Comparison of ENCODE assay signal across 9 cellular contexts in the genomic region with DNA sequence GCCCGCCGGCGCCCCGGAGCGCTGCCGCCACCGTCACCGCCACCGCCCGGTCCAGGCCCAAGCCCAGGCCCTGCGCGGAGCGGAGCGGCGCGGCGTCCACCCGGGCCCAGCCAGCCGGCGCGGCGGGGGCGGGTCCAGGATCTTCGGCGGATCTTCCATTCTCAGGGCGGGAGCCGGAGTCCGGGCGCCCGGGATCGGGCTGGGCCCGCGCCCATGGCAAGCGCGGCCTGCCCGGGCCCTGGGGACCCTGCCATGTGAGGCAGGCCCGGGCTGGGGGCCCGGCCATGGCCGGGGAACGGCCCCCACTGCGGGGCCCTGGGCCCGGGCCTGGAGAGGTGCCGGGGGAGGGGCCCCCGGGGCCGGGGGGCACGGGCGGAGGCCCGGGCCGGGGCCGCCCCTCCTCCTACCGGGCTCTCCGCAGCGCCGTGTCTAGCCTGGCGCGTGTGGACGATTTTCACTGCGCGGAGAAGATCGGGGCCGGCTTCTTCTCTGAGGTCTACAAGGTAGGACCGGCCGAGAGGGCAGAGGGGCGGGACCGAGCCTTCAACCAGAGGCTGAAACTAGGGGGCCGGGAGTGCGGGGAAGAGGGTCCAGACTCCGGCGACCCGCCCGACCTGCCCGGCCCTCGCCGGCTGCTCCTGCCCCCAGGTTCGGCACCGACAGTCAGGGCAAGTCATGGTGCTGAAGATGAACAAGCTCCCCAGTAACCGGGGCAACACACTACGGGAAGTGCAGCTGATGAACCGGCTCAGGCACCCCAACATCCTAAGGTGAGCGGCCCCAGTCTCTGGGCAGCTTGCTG. TPM values are rescaled to one million over a fixed set of nuclear protein-coding genes. Genes with fewer than 3 reads are reported as not detected.
A peak's percentile ranks its signal among the peaks of the same experiment; 100 is the strongest.
DNase-seq lines count a peak whose midpoint lies in the region; ATAC-seq and TF ChIP-seq lines count a peak whose summit lies in the region.
"Had no signal": no experiment of that assay in that cellular context is flagged by ENCODE, and none has a peak within 500 bp of the region (broad histone marks: within the 10 kb centered on the region; RNA-seq: fewer than 3 reads in every experiment).

No MANE protein-coding gene starts in this region.

- H3K4me3 ChIP-seq in AG10803 (ENCODE audit: low read length) (peak overlapping the region; percentile 69), lower lobe of right lung (peak overlapping the region; percentile 83)

- intact Hi-C loops in dendritic cell treated with granulocyte-macrophage colony-stimulating factor and Interleukin-4, amounts not matched to agents 40 ng/mL and 50 ng/mL, for 4 days (cut with micrococcal nuclease), result loop anchor here (2.0 kb wide), 1 partner anchor 53 kb away; the partner anchor contains the start of genes CCDC107 and RMRP
- intact Hi-C loops in lower lobe of right lung (cut with DNase I), result no loop called here

- H3K36me3 Mint-ChIP-seq in T-cell, result peaks cover 13% of the 10 kb centered on the region
- H3K36me3 Mint-ChIP-seq in dendritic cell treated with granulocyte-macrophage colony-stimulating factor and Interleukin-4, amounts not matched to agents 40 ng/mL and 50 ng/mL, for 4 days (ENCODE audit: low read depth), result peaks cover 47% of the 10 kb centered on the region

- peaks cover 29% of the 10 kb centered on the region for H3K4me1 ChIP-seq in lower lobe of right lung

- CTCF ChIA-PET in T-cell (lab: Charles Lee), result interaction anchor here (0.9 to 1.3 kb wide), 3 partner anchors 8 to 12 kb away, joined by 3 to 4 read pairs (median 3); no protein-coding TSS in a partner anchor

- no peaks in the 10 kb centered on the region for H3K9me3 Mint-ChIP-seq in T-cell
- no peaks in the 10 kb centered on the region for H3K9me3 Mint-ChIP-seq in dendritic cell treated with granulocyte-macrophage colony-stimulating factor and Interleukin-4, amounts not matched to agents 40 ng/mL and 50 ng/mL, for 4 days

- peak overlapping the region; percentile 39 to 48 for H3K27ac Mint-ChIP-seq in T-cell
- H3K27ac Mint-ChIP-seq in dendritic cell treated with granulocyte-macrophage colony-stimulating factor and Interleukin-4, amounts not matched to agents 40 ng/mL and 50 ng/mL, for 4 days, result peak overlapping the region; percentile 28

- POLR2A ChIA-PET in T-cell (lab: Charles Lee), result no interaction called here

- peak overlapping the region; percentile 75 for H3K27ac ChIP-seq in lower lobe of right lung
- H3K27ac ChIP-seq in substantia nigra (ENCODE audit: low read depth, low read length, poor library complexity, severe bottlenecking), result peak overlapping the region; percentile 63

- no peaks in the 10 kb centered on the region for H3K27me3 ChIP-seq in lower lobe of right lung (ENCODE audit: low read depth)

- ATAC-seq in GM18907 (IDR thresholded peaks at IDR 0.05; ENCODE audit: unreplicated experiment), result peak; percentile 12
- ATAC-seq in HG03066 (IDR thresholded peaks at IDR 0.05; ENCODE audit: low read depth, unreplicated experiment), result peak; percentile 3
- peak; percentile 0 to 5 (median 4) for ATAC-seq in T-cell (replicated peaks in 1 of 4)
- ATAC-seq in lower lobe of right lung, result no peak

- no peaks in the 10 kb centered on the region for H3K27me3 Mint-ChIP-seq in T-cell
- no peaks in the 10 kb centered on the region for H3K27me3 Mint-ChIP-seq in dendritic cell treated with granulocyte-macrophage colony-stimulating factor and Interleukin-4, amounts not matched to agents 40 ng/mL and 50 ng/mL, for 4 days

- peak overlapping the region; percentile 73 to 80 (median 75) for H3K4me3 Mint-ChIP-seq in T-cell
- peak overlapping the region; percentile 78 for H3K4me3 Mint-ChIP-seq in dendritic cell treated with granulocyte-macrophage colony-stimulating factor and Interleukin-4, amounts not matched to agents 40 ng/mL and 50 ng/mL, for 4 days

- H3K4me1 Mint-ChIP-seq in T-cell, result peaks cover 38 to 39% (median 38%) of the 10 kb centered on the region in 3 donors
- peaks cover 42% of the 10 kb centered on the region for H3K4me1 Mint-ChIP-seq in dendritic cell treated with granulocyte-macrophage colony-stimulating factor and Interleukin-4, amounts not matched to agents 40 ng/mL and 50 ng/mL, for 4 days (ENCODE audit: low read depth)

- TF ChIP-seq CTCF in AG10803 (conservative IDR thresholded peaks at IDR 0.05; ENCODE audit: low read length), result no peak
- TF ChIP-seq CTCF in lower lobe of right lung (IDR thresholded peaks at IDR 0.05), result no peak

- H3K36me3 ChIP-seq in lower lobe of right lung, result peaks cover 32% of the 10 kb centered on the region

- DNase-seq in AG10803 (ENCODE audit: low read depth), result no peak
- peak in 29 of 34 experiments; percentile 12 to 47 (median 31) for DNase-seq in T-cell
- DNase-seq in lower lobe of right lung, result no peak
- peak in 8 of 49 donors; percentile 20 to 86 (median 52) for DNase-seq in substantia nigra (lab: John Stamatoyannopoulos, UW)
- DNase-seq in medulla oblongata (ENCODE audit: extremely low spot score), result no peak

- H3K9me3 ChIP-seq in lower lobe of right lung, result no peaks in the 10 kb centered on the region

RNA-seq across cellular contexts. Expression of gene TESK1, which starts 0.5 kb away (rescaled TPM):
- total RNA-seq in T-cell, result 10 to 100 TPM; 24.2 to 56.1 (median 47.6) TPM
- 44.0 TPM for total RNA-seq in lower lobe of right lung

RNA-seq across cellular contexts. Expression of gene CD72, which starts 12.7 kb away (rescaled TPM):
- total RNA-seq in T-cell, result 1 to 10 TPM; 2.5 to 9.2 (median 4.9) TPM
- 4.5 TPM for total RNA-seq in lower lobe of right lung

RNA-seq across cellular contexts. Expression of gene SIT1, which starts 45.2 kb away (rescaled TPM):
- 10 to 100 TPM; 34.9 to 57.1 (median 51.9) TPM for total RNA-seq in T-cell
- 1.5 TPM for total RNA-seq in lower lobe of right lung
- total RNA-seq: pulmonary artery endothelial cell had no signal

RNA-seq across cellular contexts. Expression of gene RMRP, which starts 52.3 kb away (rescaled TPM):
- total RNA-seq in T-cell (over 10,000 TPM; 10,537 to 37,987 (median 30,491) TPM), lower lobe of right lung (24,340 TPM)

RNA-seq across cellular contexts. Expression of gene CCDC107, which starts 52.6 kb away (rescaled TPM):
- total RNA-seq in T-cell (10 to 100 TPM; 17.7 to 29.8 (median 27.5) TPM), lower lobe of right lung (28.9 TPM)

Comparison
In these comparisons a context has a peak if more than half of its experiments do, and no peak if none do; other contexts are left out.
1. DNase-seq: peak in T-cell (29 of 34); none in AG10803 (single experiment), lower lobe of right lung (single experiment) and medulla oblongata (single experiment).
2. ATAC-seq: peak in GM18907 (single experiment), HG03066 (single experiment) and T-cell (4 of 4); none in lower lobe of right lung (0 of 2).
3. RNA of gene SIT1, which starts 45.2 kb away (total RNA-seq): 34.9 to 57.1 TPM in T-cell; 1.5 TPM in lower lobe of right lung (single experiment); every median in the first group is over 10 times any median in the second.